1 cellular context compared by ENCODE assay signal in the genomic region with DNA sequence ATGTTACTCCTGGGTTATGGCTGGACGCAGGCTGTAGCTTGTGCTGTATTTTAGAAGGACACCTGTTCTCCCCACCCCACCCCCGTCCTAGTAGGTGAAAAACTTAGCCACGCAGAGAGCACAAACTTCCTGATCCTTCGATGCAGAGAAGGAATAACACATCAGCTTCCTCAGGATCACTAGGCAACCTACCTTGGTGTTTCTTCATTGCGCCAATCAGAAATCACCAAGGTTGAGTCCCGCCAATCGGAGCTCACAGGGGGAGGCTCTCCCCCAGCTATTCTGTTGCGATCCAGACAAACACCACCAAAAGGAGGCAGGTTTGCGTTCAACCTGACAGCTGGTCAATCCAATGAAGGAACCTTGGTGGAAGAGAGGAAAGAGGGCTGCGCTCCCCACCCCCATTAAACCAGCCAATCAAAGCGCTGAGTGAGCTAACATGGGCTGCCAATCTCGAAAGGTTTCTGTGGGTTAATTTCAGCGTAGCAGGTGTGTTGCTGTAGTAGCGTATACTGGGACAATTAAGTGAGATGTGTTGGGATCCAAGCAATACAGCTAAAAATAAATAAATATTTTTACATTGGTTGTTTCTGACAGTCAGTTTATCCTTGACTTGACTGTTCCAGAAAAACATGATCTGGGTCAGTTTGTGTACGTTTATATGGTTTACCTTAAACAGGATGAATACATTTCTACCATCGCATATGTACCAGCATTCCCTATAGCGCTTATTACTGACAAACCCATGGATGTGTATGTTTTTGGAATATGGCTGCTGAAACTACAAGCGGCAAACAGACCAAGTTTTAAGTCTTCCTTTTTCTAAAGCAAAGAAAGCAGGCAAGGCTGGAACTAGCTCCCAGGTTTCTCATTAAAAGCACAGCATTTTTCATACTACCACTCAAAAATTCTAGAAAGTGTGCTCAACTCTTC.
TF ChIP-seq lines count a peak whose summit lies in the region.

A gene (minus strand): TSS at position 160 of the 933 bp plus-strand sequence. CDS start 2,316 bp downstream, outside the sequence.

TF ChIP-seq in GM12878, 131 proteins besides CTCF, POLR2A, EP300 and RAD21 (continued from another document and continues in another):
- TF ChIP-seq, protein P1, sequence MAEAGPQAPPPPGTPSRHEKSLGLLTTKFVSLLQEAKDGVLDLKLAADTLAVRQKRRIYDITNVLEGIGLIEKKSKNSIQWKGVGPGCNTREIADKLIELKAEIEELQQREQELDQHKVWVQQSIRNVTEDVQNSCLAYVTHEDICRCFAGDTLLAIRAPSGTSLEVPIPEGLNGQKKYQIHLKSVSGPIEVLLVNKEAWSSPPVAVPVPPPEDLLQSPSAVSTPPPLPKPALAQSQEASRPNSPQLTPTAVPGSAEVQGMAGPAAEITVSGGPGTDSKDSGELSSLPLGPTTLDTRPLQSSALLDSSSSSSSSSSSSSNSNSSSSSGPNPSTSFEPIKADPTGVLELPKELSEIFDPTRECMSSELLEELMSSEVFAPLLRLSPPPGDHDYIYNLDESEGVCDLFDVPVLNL (IDR thresholded peaks at IDR 0.05; ENCODE audit: low read depth, low read length): no peak
- TF ChIP-seq TBL1XR1 (IDR thresholded peaks at IDR 0.05; ENCODE audit: low read depth, low read length) (no peak), SMAD1 (IDR thresholded peaks at IDR 0.05; ENCODE audit: low read depth, partially characterized antibody) (no peak), CBFB (IDR thresholded peaks at IDR 0.05; ENCODE audit: low read depth) (no peak), NR2C2 (IDR thresholded peaks at IDR 0.05; ENCODE audit: borderline replicate concordance, control insufficient read depth, insufficient read length, low read depth) (no peak), TCF12 (IDR thresholded peaks at IDR 0.05; ENCODE audit: low read depth, low read length) (peak; percentile 42; the same call in 1 of the 2 replicates), SPI1 (IDR thresholded peaks at IDR 0.05; ENCODE audit: borderline replicate concordance, insufficient read depth, low read depth, low read length) (no peak), BRCA1 (IDR thresholded peaks at IDR 0.05; ENCODE audit: low read depth, low read length) (no peak), FOXM1 (IDR thresholded peaks at IDR 0.05; ENCODE audit: low read depth, low read length) (no peak), MYC (IDR thresholded peaks at IDR 0.05; ENCODE audit: insufficient read depth, insufficient read length, insufficient replicate concordance, low read length, severe bottlenecking) (no peak), BMI1 (IDR thresholded peaks at IDR 0.05; ENCODE audit: borderline replicate concordance) (no peak), CREM (IDR thresholded peaks at IDR 0.05; ENCODE audit: low read depth) (peak; percentile 73), KAT2A (conservative IDR thresholded peaks at IDR 0.05; ENCODE audit: control insufficient read depth, low read depth, low read length) (no peak), SUZ12 (IDR thresholded peaks at IDR 0.05; ENCODE audit: unreplicated experiment) (no peak), IKZF1 (conservative IDR thresholded peaks at IDR 0.05) (peak; percentile 76), HDAC2 (IDR thresholded peaks at IDR 0.05) (no peak), MEF2A (IDR thresholded peaks at IDR 0.05; ENCODE audit: insufficient read depth, low read depth, low read length) (0 out of 2 replicates have a peak, but pooled peaks have one; percentile 7), ZBED1 (IDR thresholded peaks at IDR 0.05; ENCODE audit: borderline replicate concordance) (no peak), YBX1 (IDR thresholded peaks at IDR 0.05) (no peak), GATAD2B (conservative IDR thresholded peaks at IDR 0.05; ENCODE audit: low read depth) (no peak), PAX5 (IDR thresholded peaks at IDR 0.05; ENCODE audit: borderline replicate concordance, low read depth, low read length) (no peak), NRF1 (conservative IDR thresholded peaks at IDR 0.05; ENCODE audit: low read depth, low read length) (no peak), SIX5 (IDR thresholded peaks at IDR 0.05; ENCODE audit: low read depth, low read length, severe bottlenecking) (no peak), RB1 (IDR thresholded peaks at IDR 0.05; ENCODE audit: borderline replicate concordance) (0 out of 2 replicates have a peak, but pooled peaks have one; percentile 19), BACH1 (IDR thresholded peaks at IDR 0.05; ENCODE audit: borderline replicate concordance) (no peak), CHD1 (IDR thresholded peaks at IDR 0.05; ENCODE audit: low read depth, low read length) (no peak), ETV6 (conservative IDR thresholded peaks at IDR 0.05 in 1 of 2, IDR thresholded peaks at IDR 0.05 in 1 of 2; ENCODE audit: borderline replicate concordance in 1 of 2, low read depth in 1 of 2) (no peak), STAT3 (IDR thresholded peaks at IDR 0.05; ENCODE audit: low read depth, low read length) (no peak), ZNF622 (IDR thresholded peaks at IDR 0.05) (peak; percentile 77), ZNF24 (IDR thresholded peaks at IDR 0.05) (no peak)
- TF ChIP-seq, protein P2, sequence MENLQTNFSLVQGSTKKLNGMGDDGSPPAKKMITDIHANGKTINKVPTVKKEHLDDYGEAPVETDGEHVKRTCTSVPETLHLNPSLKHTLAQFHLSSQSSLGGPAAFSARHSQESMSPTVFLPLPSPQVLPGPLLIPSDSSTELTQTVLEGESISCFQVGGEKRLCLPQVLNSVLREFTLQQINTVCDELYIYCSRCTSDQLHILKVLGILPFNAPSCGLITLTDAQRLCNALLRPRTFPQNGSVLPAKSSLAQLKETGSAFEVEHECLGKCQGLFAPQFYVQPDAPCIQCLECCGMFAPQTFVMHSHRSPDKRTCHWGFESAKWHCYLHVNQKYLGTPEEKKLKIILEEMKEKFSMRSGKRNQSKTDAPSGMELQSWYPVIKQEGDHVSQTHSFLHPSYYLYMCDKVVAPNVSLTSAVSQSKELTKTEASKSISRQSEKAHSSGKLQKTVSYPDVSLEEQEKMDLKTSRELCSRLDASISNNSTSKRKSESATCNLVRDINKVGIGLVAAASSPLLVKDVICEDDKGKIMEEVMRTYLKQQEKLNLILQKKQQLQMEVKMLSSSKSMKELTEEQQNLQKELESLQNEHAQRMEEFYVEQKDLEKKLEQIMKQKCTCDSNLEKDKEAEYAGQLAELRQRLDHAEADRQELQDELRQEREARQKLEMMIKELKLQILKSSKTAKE (IDR thresholded peaks at IDR 0.05; ENCODE audit: low read depth, poor library complexity, severe bottlenecking): no peak
- TF ChIP-seq, protein P3, sequence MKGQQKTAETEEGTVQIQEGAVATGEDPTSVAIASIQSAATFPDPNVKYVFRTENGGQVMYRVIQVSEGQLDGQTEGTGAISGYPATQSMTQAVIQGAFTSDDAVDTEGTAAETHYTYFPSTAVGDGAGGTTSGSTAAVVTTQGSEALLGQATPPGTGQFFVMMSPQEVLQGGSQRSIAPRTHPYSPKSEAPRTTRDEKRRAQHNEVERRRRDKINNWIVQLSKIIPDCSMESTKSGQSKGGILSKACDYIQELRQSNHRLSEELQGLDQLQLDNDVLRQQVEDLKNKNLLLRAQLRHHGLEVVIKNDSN (IDR thresholded peaks at IDR 0.05; ENCODE audit: borderline replicate concordance, extremely low read length, insufficient read depth, low read depth, low read length): no peak
- TF ChIP-seq, protein P4, sequence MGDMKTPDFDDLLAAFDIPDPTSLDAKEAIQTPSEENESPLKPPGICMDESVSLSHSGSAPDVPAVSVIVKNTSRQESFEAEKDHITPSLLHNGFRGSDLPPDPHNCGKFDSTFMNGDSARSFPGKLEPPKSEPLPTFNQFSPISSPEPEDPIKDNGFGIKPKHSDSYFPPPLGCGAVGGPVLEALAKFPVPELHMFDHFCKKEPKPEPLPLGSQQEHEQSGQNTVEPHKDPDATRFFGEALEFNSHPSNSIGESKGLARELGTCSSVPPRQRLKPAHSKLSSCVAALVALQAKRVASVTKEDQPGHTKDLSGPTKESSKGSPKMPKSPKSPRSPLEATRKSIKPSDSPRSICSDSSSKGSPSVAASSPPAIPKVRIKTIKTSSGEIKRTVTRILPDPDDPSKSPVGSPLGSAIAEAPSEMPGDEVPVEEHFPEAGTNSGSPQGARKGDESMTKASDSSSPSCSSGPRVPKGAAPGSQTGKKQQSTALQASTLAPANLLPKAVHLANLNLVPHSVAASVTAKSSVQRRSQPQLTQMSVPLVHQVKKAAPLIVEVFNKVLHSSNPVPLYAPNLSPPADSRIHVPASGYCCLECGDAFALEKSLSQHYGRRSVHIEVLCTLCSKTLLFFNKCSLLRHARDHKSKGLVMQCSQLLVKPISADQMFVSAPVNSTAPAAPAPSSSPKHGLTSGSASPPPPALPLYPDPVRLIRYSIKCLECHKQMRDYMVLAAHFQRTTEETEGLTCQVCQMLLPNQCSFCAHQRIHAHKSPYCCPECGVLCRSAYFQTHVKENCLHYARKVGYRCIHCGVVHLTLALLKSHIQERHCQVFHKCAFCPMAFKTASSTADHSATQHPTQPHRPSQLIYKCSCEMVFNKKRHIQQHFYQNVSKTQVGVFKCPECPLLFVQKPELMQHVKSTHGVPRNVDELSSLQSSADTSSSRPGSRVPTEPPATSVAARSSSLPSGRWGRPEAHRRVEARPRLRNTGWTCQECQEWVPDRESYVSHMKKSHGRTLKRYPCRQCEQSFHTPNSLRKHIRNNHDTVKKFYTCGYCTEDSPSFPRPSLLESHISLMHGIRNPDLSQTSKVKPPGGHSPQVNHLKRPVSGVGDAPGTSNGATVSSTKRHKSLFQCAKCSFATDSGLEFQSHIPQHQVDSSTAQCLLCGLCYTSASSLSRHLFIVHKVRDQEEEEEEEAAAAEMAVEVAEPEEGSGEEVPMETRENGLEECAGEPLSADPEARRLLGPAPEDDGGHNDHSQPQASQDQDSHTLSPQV (IDR thresholded peaks at IDR 0.05): no peak
- TF ChIP-seq, protein P5, sequence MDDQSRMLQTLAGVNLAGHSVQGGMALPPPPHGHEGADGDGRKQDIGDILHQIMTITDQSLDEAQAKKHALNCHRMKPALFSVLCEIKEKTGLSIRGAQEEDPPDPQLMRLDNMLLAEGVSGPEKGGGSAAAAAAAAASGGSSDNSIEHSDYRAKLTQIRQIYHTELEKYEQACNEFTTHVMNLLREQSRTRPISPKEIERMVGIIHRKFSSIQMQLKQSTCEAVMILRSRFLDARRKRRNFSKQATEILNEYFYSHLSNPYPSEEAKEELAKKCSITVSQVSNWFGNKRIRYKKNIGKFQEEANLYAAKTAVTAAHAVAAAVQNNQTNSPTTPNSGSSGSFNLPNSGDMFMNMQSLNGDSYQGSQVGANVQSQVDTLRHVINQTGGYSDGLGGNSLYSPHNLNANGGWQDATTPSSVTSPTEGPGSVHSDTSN (IDR thresholded peaks at IDR 0.05; ENCODE audit: insufficient replicate concordance, low read depth, low read length): peak; percentile 96
- TF ChIP-seq, protein P6, sequence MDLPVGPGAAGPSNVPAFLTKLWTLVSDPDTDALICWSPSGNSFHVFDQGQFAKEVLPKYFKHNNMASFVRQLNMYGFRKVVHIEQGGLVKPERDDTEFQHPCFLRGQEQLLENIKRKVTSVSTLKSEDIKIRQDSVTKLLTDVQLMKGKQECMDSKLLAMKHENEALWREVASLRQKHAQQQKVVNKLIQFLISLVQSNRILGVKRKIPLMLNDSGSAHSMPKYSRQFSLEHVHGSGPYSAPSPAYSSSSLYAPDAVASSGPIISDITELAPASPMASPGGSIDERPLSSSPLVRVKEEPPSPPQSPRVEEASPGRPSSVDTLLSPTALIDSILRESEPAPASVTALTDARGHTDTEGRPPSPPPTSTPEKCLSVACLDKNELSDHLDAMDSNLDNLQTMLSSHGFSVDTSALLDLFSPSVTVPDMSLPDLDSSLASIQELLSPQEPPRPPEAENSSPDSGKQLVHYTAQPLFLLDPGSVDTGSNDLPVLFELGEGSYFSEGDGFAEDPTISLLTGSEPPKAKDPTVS (IDR thresholded peaks at IDR 0.05; ENCODE audit: low read depth, low read length): no peak
- TF ChIP-seq, protein P7, sequence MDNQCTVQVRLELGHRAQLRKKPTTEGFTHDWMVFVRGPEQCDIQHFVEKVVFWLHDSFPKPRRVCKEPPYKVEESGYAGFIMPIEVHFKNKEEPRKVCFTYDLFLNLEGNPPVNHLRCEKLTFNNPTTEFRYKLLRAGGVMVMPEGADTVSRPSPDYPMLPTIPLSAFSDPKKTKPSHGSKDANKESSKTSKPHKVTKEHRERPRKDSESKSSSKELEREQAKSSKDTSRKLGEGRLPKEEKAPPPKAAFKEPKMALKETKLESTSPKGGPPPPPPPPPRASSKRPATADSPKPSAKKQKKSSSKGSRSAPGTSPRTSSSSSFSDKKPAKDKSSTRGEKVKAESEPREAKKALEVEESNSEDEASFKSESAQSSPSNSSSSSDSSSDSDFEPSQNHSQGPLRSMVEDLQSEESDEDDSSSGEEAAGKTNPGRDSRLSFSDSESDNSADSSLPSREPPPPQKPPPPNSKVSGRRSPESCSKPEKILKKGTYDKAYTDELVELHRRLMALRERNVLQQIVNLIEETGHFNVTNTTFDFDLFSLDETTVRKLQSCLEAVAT (IDR thresholded peaks at IDR 0.05): 0 out of 2 replicates have a peak, but pooled peaks have one; percentile 14
- TF ChIP-seq, protein P8, sequence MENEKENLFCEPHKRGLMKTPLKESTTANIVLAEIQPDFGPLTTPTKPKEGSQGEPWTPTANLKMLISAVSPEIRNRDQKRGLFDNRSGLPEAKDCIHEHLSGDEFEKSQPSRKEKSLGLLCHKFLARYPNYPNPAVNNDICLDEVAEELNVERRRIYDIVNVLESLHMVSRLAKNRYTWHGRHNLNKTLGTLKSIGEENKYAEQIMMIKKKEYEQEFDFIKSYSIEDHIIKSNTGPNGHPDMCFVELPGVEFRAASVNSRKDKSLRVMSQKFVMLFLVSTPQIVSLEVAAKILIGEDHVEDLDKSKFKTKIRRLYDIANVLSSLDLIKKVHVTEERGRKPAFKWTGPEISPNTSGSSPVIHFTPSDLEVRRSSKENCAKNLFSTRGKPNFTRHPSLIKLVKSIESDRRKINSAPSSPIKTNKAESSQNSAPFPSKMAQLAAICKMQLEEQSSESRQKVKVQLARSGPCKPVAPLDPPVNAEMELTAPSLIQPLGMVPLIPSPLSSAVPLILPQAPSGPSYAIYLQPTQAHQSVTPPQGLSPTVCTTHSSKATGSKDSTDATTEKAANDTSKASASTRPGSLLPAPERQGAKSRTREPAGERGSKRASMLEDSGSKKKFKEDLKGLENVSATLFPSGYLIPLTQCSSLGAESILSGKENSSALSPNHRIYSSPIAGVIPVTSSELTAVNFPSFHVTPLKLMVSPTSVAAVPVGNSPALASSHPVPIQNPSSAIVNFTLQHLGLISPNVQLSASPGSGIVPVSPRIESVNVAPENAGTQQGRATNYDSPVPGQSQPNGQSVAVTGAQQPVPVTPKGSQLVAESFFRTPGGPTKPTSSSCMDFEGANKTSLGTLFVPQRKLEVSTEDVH (IDR thresholded peaks at IDR 0.05; ENCODE audit: low read depth, partially characterized antibody): no peak
- TF ChIP-seq, protein P9, sequence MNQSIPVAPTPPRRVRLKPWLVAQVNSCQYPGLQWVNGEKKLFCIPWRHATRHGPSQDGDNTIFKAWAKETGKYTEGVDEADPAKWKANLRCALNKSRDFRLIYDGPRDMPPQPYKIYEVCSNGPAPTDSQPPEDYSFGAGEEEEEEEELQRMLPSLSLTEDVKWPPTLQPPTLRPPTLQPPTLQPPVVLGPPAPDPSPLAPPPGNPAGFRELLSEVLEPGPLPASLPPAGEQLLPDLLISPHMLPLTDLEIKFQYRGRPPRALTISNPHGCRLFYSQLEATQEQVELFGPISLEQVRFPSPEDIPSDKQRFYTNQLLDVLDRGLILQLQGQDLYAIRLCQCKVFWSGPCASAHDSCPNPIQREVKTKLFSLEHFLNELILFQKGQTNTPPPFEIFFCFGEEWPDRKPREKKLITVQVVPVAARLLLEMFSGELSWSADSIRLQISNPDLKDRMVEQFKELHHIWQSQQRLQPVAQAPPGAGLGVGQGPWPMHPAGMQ (IDR thresholded peaks at IDR 0.05; ENCODE audit: borderline replicate concordance): no peak
